Comparison of ENCODE assay signal across 10 cellular contexts in genomic region chr5:126138475-126139005, GRCh38.
DNase-seq lines count a peak whose midpoint lies in the region; ATAC-seq and TF ChIP-seq lines count a peak whose summit lies in the region.
"Had no signal": no experiment of that assay in that cellular context is flagged by ENCODE, and none has a peak within 500 bp of the region (broad histone marks: within the 10 kb centered on the region; RNA-seq: fewer than 3 reads in every experiment).

No MANE protein-coding gene starts in this region.

- H3K27me3 Mint-ChIP-seq in CD14-positive monocyte (ENCODE audit: low read depth in 3 of 3), result peaks cover 0 to 2% (median 0%) of the 10 kb centered on the region in 3 donors

- ATAC-seq in GM19467 (IDR thresholded peaks at IDR 0.05; ENCODE audit: unreplicated experiment), result no peak
- ATAC-seq: heart left ventricle had no signal

- TF ChIP-seq CTCF in CD14-positive monocyte (IDR thresholded peaks at IDR 0.05), result no peak

- H3K36me3 Mint-ChIP-seq in CD14-positive monocyte, result no peaks in the 10 kb centered on the region

- H3K4me1 Mint-ChIP-seq in CD14-positive monocyte, result no peaks in the 10 kb centered on the region

- H3K27ac Mint-ChIP-seq in CD14-positive monocyte, result no peak overlapping the region

- H3K4me3 Mint-ChIP-seq in CD14-positive monocyte, result no peak overlapping the region

- peaks cover 2 to 15% (median 4%) of the 10 kb centered on the region in 7 donors for H3K9me3 Mint-ChIP-seq in CD14-positive monocyte

- intact Hi-C loops in CD14-positive monocyte (cut with micrococcal nuclease), result no loop called here

- DNase-seq in NCI-H1417 (lab: John Stamatoyannopoulos, UW), result peak; percentile 6 to 65 (median 45)
- no peak for DNase-seq in NCI-H1417 treated with DMSO at 0.1 percent for 48 hours (lab: John Stamatoyannopoulos, UW)
- DNase-seq in NCI-H2196 treated with DMSO at 0.1 percent for 48 hours (lab: John Stamatoyannopoulos, UW; ENCODE audit: unreplicated experiment), result peak; percentile 17
- DNase-seq in epidermal melanocyte (ENCODE audit: insufficient read length, low spot score), result peak; percentile 21
- peak; percentile 69 for DNase-seq in renal cortical epithelial cell (ENCODE audit: low read depth)
- DNase-seq in CD14-positive monocyte (ENCODE audit: low spot score), result no peak
- DNase-seq in ureter (ENCODE audit: low spot score), result no peak
- DNase-seq: heart left ventricle, MV-4-11 had no signal

Comparison
In these comparisons a context has a peak if more than half of its experiments do, and no peak if none do; other contexts are left out.
1. DNase-seq: peak in NCI-H1417 (3 of 3), NCI-H2196 treated with DMSO at 0.1 percent for 48 hours (single experiment), epidermal melanocyte (single experiment) and renal cortical epithelial cell (single experiment); none in NCI-H1417 treated with DMSO at 0.1 percent for 48 hours (single experiment), CD14-positive monocyte (single experiment) and ureter (single experiment).